Comparison of ENCODE assay signal across 7 cellular contexts in the genomic region with DNA sequence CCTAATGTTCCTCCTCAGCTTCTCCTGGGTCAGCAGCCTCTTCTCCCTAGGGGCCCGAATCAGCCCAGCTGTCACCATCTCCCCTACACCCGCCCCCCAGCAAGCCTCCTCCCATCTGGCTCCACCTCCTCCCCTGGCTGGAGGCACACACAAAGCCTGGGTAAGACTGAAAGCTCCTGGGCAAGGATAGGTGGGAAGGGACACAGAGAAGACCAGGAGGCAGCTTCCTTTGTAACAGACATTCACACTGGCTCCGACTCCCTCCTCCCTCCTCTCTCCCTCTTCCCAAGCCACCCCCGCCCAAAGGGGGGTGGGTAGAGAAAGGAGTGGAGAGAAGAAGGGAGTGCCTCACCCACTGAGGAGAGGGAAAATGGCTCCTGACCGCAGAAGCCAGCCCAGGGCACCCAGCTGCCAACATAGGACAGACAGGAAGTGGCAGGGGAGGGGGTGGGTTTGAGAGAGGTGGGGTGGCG. TPM values are rescaled to one million over a fixed set of nuclear protein-coding genes. Genes with fewer than 3 reads are reported as not detected.
DNase-seq lines count a peak whose midpoint lies in the region; ATAC-seq, FAIRE-seq and TF ChIP-seq lines count a peak whose summit lies in the region.

No MANE protein-coding gene starts in this region.

- no peaks in the 10 kb centered on the region for H3K27me3 Mint-ChIP-seq in dendritic cell treated with granulocyte-macrophage colony-stimulating factor and Interleukin-4, amounts not matched to agents 40 ng/mL and 50 ng/mL, for 4 days
- H3K27me3 Mint-ChIP-seq in naive B cell: no peaks in the 10 kb centered on the region

- H3K4me2 ChIP-seq in GM23248 (ENCODE audit: unreplicated experiment) (peak overlapping the region; percentile 84), HepG2 (ENCODE audit: low read depth, low read length) (no peak overlapping the region)

- H3K79me2 ChIP-seq in GM23248 (ENCODE audit: insufficient read depth) (peaks cover 79% of the 10 kb centered on the region), HepG2 (ENCODE audit: insufficient read depth, low read length) (peaks cover 36% of the 10 kb centered on the region)

- 9 to 14% methylated on average over 3 to 6 of the region's 6 CpGs for WGBS in GM23248 (ENCODE audit: low coverage in 1 of 2, low lambda C conversion rate in 2 of 2, missing lambda C conversion rate in 2 of 2), 2 experiments
- 92% methylated on average over 6 of the region's 6 CpGs for whole genome bisulfite sequencing in HepG2 (ENCODE audit: low lambda C conversion rate)

- peaks cover 82% of the 10 kb centered on the region for H3K36me3 Mint-ChIP-seq in dendritic cell treated with granulocyte-macrophage colony-stimulating factor and Interleukin-4, amounts not matched to agents 40 ng/mL and 50 ng/mL, for 4 days (ENCODE audit: low read depth)
- peaks cover 23 to 44% of the 10 kb centered on the region in 2 donors for H3K36me3 Mint-ChIP-seq in naive B cell

- H4K20me1 ChIP-seq in GM23248 (ENCODE audit: insufficient read depth) (no peaks in the 10 kb centered on the region), HepG2 (ENCODE audit: insufficient read depth, low read length) (peaks cover 17% of the 10 kb centered on the region)

- H3K4me3 Mint-ChIP-seq in dendritic cell treated with granulocyte-macrophage colony-stimulating factor and Interleukin-4, amounts not matched to agents 40 ng/mL and 50 ng/mL, for 4 days: peak overlapping the region; percentile 60
- peak overlapping the region in 6 of 8 donors; percentile 52 to 93 (median 82) for H3K4me3 Mint-ChIP-seq in naive B cell

- H3K9me3 ChIP-seq in GM23248 (ENCODE audit: low read depth) (no peaks in the 10 kb centered on the region), SJCRH30 (replicated peaks) (no peaks in the 10 kb centered on the region), HepG2 (ENCODE audit: low read length) (no peaks in the 10 kb centered on the region)

- H3K9me2 ChIP-seq in GM23248 (ENCODE audit: insufficient read depth): no peaks in the 10 kb centered on the region

- H2AFZ ChIP-seq in GM23248 (no peak overlapping the region; the same call in 1 of the 2 replicates), HepG2 (ENCODE audit: low read length) (no peak overlapping the region)

- H3K36me3 ChIP-seq in GM23248 (ENCODE audit: low read depth) (peaks cover 42% of the 10 kb centered on the region), SJCRH30 (peaks cover 67% of the 10 kb centered on the region), HepG2 (replicated peaks in 1 of 2; ENCODE audit: control insufficient read depth in 1 of 2, insufficient read depth in 2 of 2, low read length in 2 of 2) (peaks cover 37 to 61% of the 10 kb centered on the region in 2 experiments)

- H3K9ac ChIP-seq in GM23248 (peak overlapping the region; percentile 50), HepG2 (ENCODE audit: insufficient read depth, low read depth, low read length) (no peak overlapping the region)

- no peak for TF ChIP-seq EP300 in HepG2 (IDR thresholded peaks at IDR 0.05; ENCODE audit: low read depth in 2 of 2, low read length in 2 of 2)
- TF ChIP-seq EP300 in HepG2 (CRISPR knock-in tag; IDR thresholded peaks at IDR 0.05; ENCODE audit: borderline replicate concordance): no peak

- ATAC-seq in naive B cell (ENCODE audit: low read depth in 2 of 2) (no peak), HG03135 (IDR thresholded peaks at IDR 0.05; ENCODE audit: unreplicated experiment) (no peak), HepG2 (no peak)

- H3K27ac Mint-ChIP-seq in dendritic cell treated with granulocyte-macrophage colony-stimulating factor and Interleukin-4, amounts not matched to agents 40 ng/mL and 50 ng/mL, for 4 days: peak overlapping the region; percentile 60
- H3K27ac Mint-ChIP-seq in naive B cell: peak overlapping the region in 4 of 6 donors; percentile 56 to 93 (median 86)

- CTCF ChIA-PET in HepG2 (lab: Yijun Ruan, JAX; ENCODE audit: low intra/inter-chr PET ratio, low total read pairs): no interaction called here

- H3K27ac ChIP-seq in GM23248 (no peak overlapping the region), SJCRH30 (peak overlapping the region; percentile 22; the same call in 1 of the 2 replicates), HepG2 (ENCODE audit: extremely low read length, insufficient read depth, low read length) (no peak overlapping the region)

- H3K9me3 Mint-ChIP-seq in dendritic cell treated with granulocyte-macrophage colony-stimulating factor and Interleukin-4, amounts not matched to agents 40 ng/mL and 50 ng/mL, for 4 days: no peaks in the 10 kb centered on the region
- no peaks in the 10 kb centered on the region for H3K9me3 Mint-ChIP-seq in naive B cell

- peaks cover 43% of the 10 kb centered on the region for H3K4me1 Mint-ChIP-seq in dendritic cell treated with granulocyte-macrophage colony-stimulating factor and Interleukin-4, amounts not matched to agents 40 ng/mL and 50 ng/mL, for 4 days (ENCODE audit: low read depth)
- H3K4me1 Mint-ChIP-seq in naive B cell: peaks cover 44 to 47% (median 47%) of the 10 kb centered on the region in 3 donors

- POLR2A ChIA-PET in HepG2 (lab: Yijun Ruan, JAX): interaction anchor here (1.0 to 1.4 kb wide), 3 partner anchors 11 to 35 kb away, joined by 3 read pairs; a partner anchor contains a TSS

- H3F3A ChIP-seq in GM23248 (ENCODE audit: insufficient read depth): peaks cover 29% of the 10 kb centered on the region

- TF ChIP-seq POLR2A in HepG2 (IDR thresholded peaks at IDR 0.05; ENCODE audit: insufficient read depth in 1 of 2, low read depth in 2 of 2, low read length in 2 of 2): no peak

- TF ChIP-seq RAD21 in HepG2 (CRISPR knock-in tag; IDR thresholded peaks at IDR 0.05): no peak

- in situ Hi-C loops in GM23248 (cut with MboI) (no loop called here), HepG2 (cut with HindIII; ENCODE audit: extremely low pct_ligation_motif_present, low pct_unique_long_range_greater_than_20kb) (no loop called here)

- H3K4me1 ChIP-seq in GM23248 (ENCODE audit: insufficient read depth) (peaks cover 33% of the 10 kb centered on the region), SJCRH30 (peaks cover 33% of the 10 kb centered on the region), HepG2 (ENCODE audit: insufficient read depth, low read length) (peaks cover 39% of the 10 kb centered on the region)

- BruUV-seq in HepG2 (replicated peaks; lab: Mats Ljungman, UMichigan): no TSS peak

- FAIRE-seq in HepG2 (lab: Jason Lieb, UNC): no peak

- intact Hi-C loops in dendritic cell treated with granulocyte-macrophage colony-stimulating factor and Interleukin-4, amounts not matched to agents 40 ng/mL and 50 ng/mL, for 4 days (cut with micrococcal nuclease): no loop called here
- intact Hi-C loops in HepG2 (cut with micrococcal nuclease; ENCODE audit: unreplicated experiment): no loop called here

- H3K27me3 ChIP-seq in GM23248 (replicated peaks; ENCODE audit: insufficient read depth) (no peaks in the 10 kb centered on the region), SJCRH30 (no peaks in the 10 kb centered on the region), HepG2 (ENCODE audit: control insufficient read depth in 1 of 2, insufficient read depth in 2 of 2, low read length in 2 of 2) (no peaks in the 10 kb centered on the region; a peak in 1 of 5 replicates)

- H3K4me3 ChIP-seq in GM23248 (peak overlapping the region; percentile 91), SJCRH30 (0 out of 2 replicates have a peak overlapping the region, but pooled peaks have one; percentile 13), HepG2 (replicated peaks in 1 of 3; ENCODE audit: insufficient read depth in 1 of 3, low read depth in 2 of 3, low read length in 3 of 3) (no peak overlapping the region)

- no peak for TF ChIP-seq CTCF in HepG2 (CRISPR knock-in tag; IDR thresholded peaks at IDR 0.05)

- DNase-seq in GM23248: peak; percentile 53
- peak; percentile 87 to 88 for DNase-seq in SJCRH30
- no peak for DNase-seq in naive B cell
- no peak for DNase-seq in HepG2 (ENCODE audit: low spot score)
- DNase-seq in NK-92 treated with Interleukin-12 subunit alpha and Interleukin-12 subunit beta, amount 100 ng/mL, for 24 hours (lab: John Stamatoyannopoulos, UW): no peak

RNA-seq across cellular contexts. Expression of a gene that starts 4.0 kb away (rescaled TPM):
- 148 and 171 TPM in 2 replicates for total RNA-seq in GM23248 (2014; rRNA removed; shearing (Covaris generic))
- polyA plus RNA-seq in GM23248 (2016; fragmentation: Nextera tagmentation; extraction: Ambion mirVana) (61.5 and 72.1 TPM in 2 replicates), naive B cell (ENCODE audit: low read depth in 6 of 6) (10 to 100 TPM; 26.6 to 67.1 (median 44.5) TPM), HepG2 (2011; rRNA removed) (76.2 and 82.8 TPM in 2 replicates)
- 300 and 311 TPM in 2 replicates for total RNA-seq in SJCRH30 (2014; rRNA removed; shearing (Covaris generic))
- total RNA-seq in HepG2 (2016; rRNA removed; fragmentation: Illumina TruSeq; extraction: Trizol): 148 and 156 TPM in 2 replicates
- 15.5 and 17.3 TPM in 2 replicates for total RNA-seq in HepG2 (2016; cell fraction: cytosol; rRNA removed; fragmentation: Illumina TruSeq; extraction: Trizol; ENCODE audit: low read depth)
- total RNA-seq in HepG2 (2016; cell fraction: insoluble cytoplasmic fraction; rRNA removed; fragmentation: Illumina TruSeq; extraction: Trizol): 147 and 150 TPM in 2 replicates
- 36.3 and 39.7 TPM in 2 replicates for total RNA-seq in HepG2 (2016; cell fraction: membrane; rRNA removed; fragmentation: Illumina TruSeq; extraction: Trizol)
- 250 and 271 TPM in 2 replicates for total RNA-seq in HepG2 (2016; cell fraction: nucleus; rRNA removed; fragmentation: Illumina TruSeq; extraction: Trizol)
- 64.8 and 67.1 TPM in 2 replicates for polyA plus RNA-seq in HepG2 (2011; cell fraction: cytosol; rRNA removed)
- polyA plus RNA-seq in HepG2 (2011; cell fraction: nucleus; rRNA removed): 148 and 172 TPM in 2 replicates
- polyA plus RNA-seq in HepG2 (2012): 74.3 and 85.1 TPM in 2 replicates
- polyA plus RNA-seq in HepG2 (2016; cell fraction: cytosol; fragmentation: Illumina TruSeq; extraction: Trizol; ENCODE audit: low read depth): 8.7 and 9.0 TPM in 2 replicates
- polyA plus RNA-seq in HepG2 (2016; cell fraction: insoluble cytoplasmic fraction; fragmentation: Illumina TruSeq; extraction: Trizol; ENCODE audit: low read depth): 121 and 138 TPM in 2 replicates
- 17.5 and 22.9 TPM in 2 replicates for polyA plus RNA-seq in HepG2 (2016; cell fraction: membrane; fragmentation: Illumina TruSeq; extraction: Trizol; ENCODE audit: low read depth)
- polyA plus RNA-seq in HepG2 (2016; cell fraction: nucleus; fragmentation: Illumina TruSeq; extraction: Trizol; ENCODE audit: insufficient read depth, low read depth): 343 and 358 TPM in 2 replicates
- 130 and 210 TPM in 2 replicates for polyA minus RNA-seq in HepG2 (2011; rRNA and poly(A)+ RNA removed; ENCODE audit: low replicate concordance)
- polyA minus RNA-seq in HepG2 (2011; cell fraction: cytosol; rRNA and poly(A)+ RNA removed): 76.1 and 89.0 TPM in 2 replicates
- polyA minus RNA-seq in HepG2 (2011; cell fraction: nucleus; rRNA and poly(A)+ RNA removed): 87.0 and 130 TPM in 2 replicates

RNA-seq across cellular contexts. Expression of a gene that starts 32.6 kb away (rescaled TPM):
- not detected in 2 replicates for total RNA-seq in GM23248 (2014; rRNA removed; shearing (Covaris generic))
- not detected in 2 replicates for polyA plus RNA-seq in GM23248 (2016; fragmentation: Nextera tagmentation; extraction: Ambion mirVana)
- total RNA-seq in SJCRH30 (2014; rRNA removed; shearing (Covaris generic)): not detected in 2 replicates
- 10 to 100 TPM; 25.2 to 69.9 (median 40.1) TPM for polyA plus RNA-seq in naive B cell (ENCODE audit: low read depth in 6 of 6)
- total RNA-seq in HepG2 (2016; rRNA removed; fragmentation: Illumina TruSeq; extraction: Trizol): 0.07 and 0.09 TPM in 2 replicates
- total RNA-seq in HepG2 (2016; cell fraction: cytosol; rRNA removed; fragmentation: Illumina TruSeq; extraction: Trizol; ENCODE audit: low read depth): not detected in 2 replicates
- total RNA-seq in HepG2 (2016; cell fraction: insoluble cytoplasmic fraction; rRNA removed; fragmentation: Illumina TruSeq; extraction: Trizol): 0.06 and 0.09 TPM in 2 replicates
- total RNA-seq in HepG2 (2016; cell fraction: membrane; rRNA removed; fragmentation: Illumina TruSeq; extraction: Trizol): 0.09 TPM in 1 of 2 replicates, not detected in the other
- not detected in 2 replicates for total RNA-seq in HepG2 (2016; cell fraction: nucleus; rRNA removed; fragmentation: Illumina TruSeq; extraction: Trizol)
- polyA plus RNA-seq in HepG2 (2011; rRNA removed): 0.17 and 0.32 TPM in 2 replicates
- 0.19 and 0.32 TPM in 2 replicates for polyA plus RNA-seq in HepG2 (2011; cell fraction: cytosol; rRNA removed)
- 0.36 and 0.40 TPM in 2 replicates for polyA plus RNA-seq in HepG2 (2011; cell fraction: nucleus; rRNA removed)
- polyA plus RNA-seq in HepG2 (2012): 0.17 and 0.32 TPM in 2 replicates
- polyA plus RNA-seq in HepG2 (2016; cell fraction: cytosol; fragmentation: Illumina TruSeq; extraction: Trizol; ENCODE audit: low read depth): 0.05 TPM in 1 of 2 replicates, not detected in the other
- not detected in 2 replicates for polyA plus RNA-seq in HepG2 (2016; cell fraction: insoluble cytoplasmic fraction; fragmentation: Illumina TruSeq; extraction: Trizol; ENCODE audit: low read depth)
- polyA plus RNA-seq in HepG2 (2016; cell fraction: membrane; fragmentation: Illumina TruSeq; extraction: Trizol; ENCODE audit: low read depth): not detected in 2 replicates
- polyA plus RNA-seq in HepG2 (2016; cell fraction: nucleus; fragmentation: Illumina TruSeq; extraction: Trizol; ENCODE audit: insufficient read depth, low read depth): 0.22 TPM in 1 of 2 replicates, not detected in the other
- polyA minus RNA-seq in HepG2 (2011; rRNA and poly(A)+ RNA removed; ENCODE audit: low replicate concordance): 0.98 and 5.8 TPM in 2 replicates
- polyA minus RNA-seq in HepG2 (2011; cell fraction: cytosol; rRNA and poly(A)+ RNA removed): 0.69 and 0.88 TPM in 2 replicates
- polyA minus RNA-seq in HepG2 (2011; cell fraction: nucleus; rRNA and poly(A)+ RNA removed): 0.37 TPM in 1 of 2 replicates, not detected in the other

RNA-seq across cellular contexts. Expression of a gene that starts 35.0 kb away (rescaled TPM):
- 44.3 TPM in 2 replicates for total RNA-seq in GM23248 (2014; rRNA removed; shearing (Covaris generic))
- polyA plus RNA-seq in GM23248 (2016; fragmentation: Nextera tagmentation; extraction: Ambion mirVana) (27.0 and 31.8 TPM in 2 replicates), naive B cell (ENCODE audit: low read depth in 6 of 6) (10 to 100 TPM; 11.7 to 27.6 (median 17.5) TPM), HepG2 (2011; rRNA removed) (47.3 and 52.9 TPM in 2 replicates)
- total RNA-seq in SJCRH30 (2014; rRNA removed; shearing (Covaris generic)): 63.8 and 67.7 TPM in 2 replicates
- 50.0 and 56.7 TPM in 2 replicates for total RNA-seq in HepG2 (2016; rRNA removed; fragmentation: Illumina TruSeq; extraction: Trizol)
- total RNA-seq in HepG2 (2016; cell fraction: cytosol; rRNA removed; fragmentation: Illumina TruSeq; extraction: Trizol; ENCODE audit: low read depth): 12.9 and 15.9 TPM in 2 replicates
- total RNA-seq in HepG2 (2016; cell fraction: insoluble cytoplasmic fraction; rRNA removed; fragmentation: Illumina TruSeq; extraction: Trizol): 47.8 and 60.1 TPM in 2 replicates
- 14.5 and 16.3 TPM in 2 replicates for total RNA-seq in HepG2 (2016; cell fraction: membrane; rRNA removed; fragmentation: Illumina TruSeq; extraction: Trizol)
- total RNA-seq in HepG2 (2016; cell fraction: nucleus; rRNA removed; fragmentation: Illumina TruSeq; extraction: Trizol): 58.7 and 75.9 TPM in 2 replicates
- 23.1 and 25.0 TPM in 2 replicates for polyA plus RNA-seq in HepG2 (2011; cell fraction: cytosol; rRNA removed)
- polyA plus RNA-seq in HepG2 (2011; cell fraction: nucleus; rRNA removed): 189 and 191 TPM in 2 replicates
- 39.3 and 51.1 TPM in 2 replicates for polyA plus RNA-seq in HepG2 (2012)
- polyA plus RNA-seq in HepG2 (2016; cell fraction: cytosol; fragmentation: Illumina TruSeq; extraction: Trizol; ENCODE audit: low read depth): 5.0 and 5.2 TPM in 2 replicates
- polyA plus RNA-seq in HepG2 (2016; cell fraction: insoluble cytoplasmic fraction; fragmentation: Illumina TruSeq; extraction: Trizol; ENCODE audit: low read depth): 58.8 and 61.3 TPM in 2 replicates
- 8.6 and 9.0 TPM in 2 replicates for polyA plus RNA-seq in HepG2 (2016; cell fraction: membrane; fragmentation: Illumina TruSeq; extraction: Trizol; ENCODE audit: low read depth)
- polyA plus RNA-seq in HepG2 (2016; cell fraction: nucleus; fragmentation: Illumina TruSeq; extraction: Trizol; ENCODE audit: insufficient read depth, low read depth): 230 and 250 TPM in 2 replicates
- 70.3 and 126 TPM in 2 replicates for polyA minus RNA-seq in HepG2 (2011; rRNA and poly(A)+ RNA removed; ENCODE audit: low replicate concordance)
- 17.4 and 20.0 TPM in 2 replicates for polyA minus RNA-seq in HepG2 (2011; cell fraction: cytosol; rRNA and poly(A)+ RNA removed)
- 63.5 and 67.9 TPM in 2 replicates for polyA minus RNA-seq in HepG2 (2011; cell fraction: nucleus; rRNA and poly(A)+ RNA removed)

RNA-seq across cellular contexts. Expression of a gene that starts 44.1 kb away (rescaled TPM):
- total RNA-seq in GM23248 (2014; rRNA removed; shearing (Covaris generic)): not detected in 2 replicates
- not detected in 2 replicates for polyA plus RNA-seq in GM23248 (2016; fragmentation: Nextera tagmentation; extraction: Ambion mirVana)
- total RNA-seq in SJCRH30 (2014; rRNA removed; shearing (Covaris generic)): 0.28 TPM in 1 of 2 replicates, not detected in the other
- polyA plus RNA-seq in naive B cell (ENCODE audit: low read depth in 6 of 6): 10 to 100 TPM in 1 of 6 donors, 1 to 10 TPM in 5; 3.8 to 11.0 (median 8.9) TPM
- total RNA-seq in HepG2 (2016; rRNA removed; fragmentation: Illumina TruSeq; extraction: Trizol): not detected in 2 replicates
- 0.61 TPM in 1 of 2 replicates, not detected in the other for total RNA-seq in HepG2 (2016; cell fraction: cytosol; rRNA removed; fragmentation: Illumina TruSeq; extraction: Trizol; ENCODE audit: low read depth)
- 0.11 TPM in 1 of 2 replicates, not detected in the other for total RNA-seq in HepG2 (2016; cell fraction: insoluble cytoplasmic fraction; rRNA removed; fragmentation: Illumina TruSeq; extraction: Trizol)
- not detected in 2 replicates for total RNA-seq in HepG2 (2016; cell fraction: membrane; rRNA removed; fragmentation: Illumina TruSeq; extraction: Trizol)
- 0.43 TPM in 1 of 2 replicates, not detected in the other for total RNA-seq in HepG2 (2016; cell fraction: nucleus; rRNA removed; fragmentation: Illumina TruSeq; extraction: Trizol)
- 0.37 and 0.46 TPM in 2 replicates for polyA plus RNA-seq in HepG2 (2011; rRNA removed)
- polyA plus RNA-seq in HepG2 (2011; cell fraction: cytosol; rRNA removed): 0.17 and 0.28 TPM in 2 replicates
- polyA plus RNA-seq in HepG2 (2011; cell fraction: nucleus; rRNA removed): 2.4 and 3.2 TPM in 2 replicates
- 0.19 and 0.63 TPM in 2 replicates for polyA plus RNA-seq in HepG2 (2012)
- not detected in 2 replicates for polyA plus RNA-seq in HepG2 (2016; cell fraction: cytosol; fragmentation: Illumina TruSeq; extraction: Trizol; ENCODE audit: low read depth)
- polyA plus RNA-seq in HepG2 (2016; cell fraction: insoluble cytoplasmic fraction; fragmentation: Illumina TruSeq; extraction: Trizol; ENCODE audit: low read depth): not detected in 2 replicates
- polyA plus RNA-seq in HepG2 (2016; cell fraction: membrane; fragmentation: Illumina TruSeq; extraction: Trizol; ENCODE audit: low read depth): not detected in 2 replicates
- polyA plus RNA-seq in HepG2 (2016; cell fraction: nucleus; fragmentation: Illumina TruSeq; extraction: Trizol; ENCODE audit: insufficient read depth, low read depth): not detected in 2 replicates
- polyA minus RNA-seq in HepG2 (2011; rRNA and poly(A)+ RNA removed; ENCODE audit: low replicate concordance): 1.1 and 2.1 TPM in 2 replicates
- polyA minus RNA-seq in HepG2 (2011; cell fraction: cytosol; rRNA and poly(A)+ RNA removed): not detected in 2 replicates
- 0.99 and 1.0 TPM in 2 replicates for polyA minus RNA-seq in HepG2 (2011; cell fraction: nucleus; rRNA and poly(A)+ RNA removed)

RNA-seq across cellular contexts. Expression of a gene that starts 47.3 kb away (rescaled TPM):
- total RNA-seq in GM23248 (2014; rRNA removed; shearing (Covaris generic)): 18.0 and 19.7 TPM in 2 replicates
- polyA plus RNA-seq in GM23248 (2016; fragmentation: Nextera tagmentation; extraction: Ambion mirVana) (14.5 and 19.2 TPM in 2 replicates), naive B cell (ENCODE audit: low read depth in 6 of 6) (10 to 100 TPM in 1 of 6 donors, 1 to 10 TPM in 5; 4.6 to 15.3 (median 6.3) TPM), HepG2 (2011; rRNA removed) (14.6 and 18.3 TPM in 2 replicates)
- 10.3 and 13.8 TPM in 2 replicates for total RNA-seq in SJCRH30 (2014; rRNA removed; shearing (Covaris generic))
- total RNA-seq in HepG2 (2016; rRNA removed; fragmentation: Illumina TruSeq; extraction: Trizol): 7.0 and 12.8 TPM in 2 replicates
- total RNA-seq in HepG2 (2016; cell fraction: cytosol; rRNA removed; fragmentation: Illumina TruSeq; extraction: Trizol; ENCODE audit: low read depth): 2.3 and 2.6 TPM in 2 replicates
- total RNA-seq in HepG2 (2016; cell fraction: insoluble cytoplasmic fraction; rRNA removed; fragmentation: Illumina TruSeq; extraction: Trizol): 6.1 and 12.5 TPM in 2 replicates
- total RNA-seq in HepG2 (2016; cell fraction: membrane; rRNA removed; fragmentation: Illumina TruSeq; extraction: Trizol): 4.1 and 5.9 TPM in 2 replicates
- total RNA-seq in HepG2 (2016; cell fraction: nucleus; rRNA removed; fragmentation: Illumina TruSeq; extraction: Trizol): 13.7 and 16.1 TPM in 2 replicates
- 7.8 and 9.6 TPM in 2 replicates for polyA plus RNA-seq in HepG2 (2011; cell fraction: cytosol; rRNA removed)
- polyA plus RNA-seq in HepG2 (2011; cell fraction: nucleus; rRNA removed): 132 TPM in 2 replicates
- polyA plus RNA-seq in HepG2 (2012): 8.0 and 11.7 TPM in 2 replicates
- 1.9 TPM in 2 replicates for polyA plus RNA-seq in HepG2 (2016; cell fraction: cytosol; fragmentation: Illumina TruSeq; extraction: Trizol; ENCODE audit: low read depth)
- polyA plus RNA-seq in HepG2 (2016; cell fraction: insoluble cytoplasmic fraction; fragmentation: Illumina TruSeq; extraction: Trizol; ENCODE audit: low read depth): 6.6 and 8.2 TPM in 2 replicates
- polyA plus RNA-seq in HepG2 (2016; cell fraction: membrane; fragmentation: Illumina TruSeq; extraction: Trizol; ENCODE audit: low read depth): 3.2 and 3.5 TPM in 2 replicates
- polyA plus RNA-seq in HepG2 (2016; cell fraction: nucleus; fragmentation: Illumina TruSeq; extraction: Trizol; ENCODE audit: insufficient read depth, low read depth): 54.2 and 55.8 TPM in 2 replicates
- polyA minus RNA-seq in HepG2 (2011; rRNA and poly(A)+ RNA removed; ENCODE audit: low replicate concordance): 0.61 and 11.8 TPM in 2 replicates
- 2.9 and 3.4 TPM in 2 replicates for polyA minus RNA-seq in HepG2 (2011; cell fraction: cytosol; rRNA and poly(A)+ RNA removed)
- 12.5 and 14.4 TPM in 2 replicates for polyA minus RNA-seq in HepG2 (2011; cell fraction: nucleus; rRNA and poly(A)+ RNA removed)

Comparison
In these comparisons a context has a peak if more than half of its experiments do, and no peak if none do; other contexts are left out.
1. DNase-seq: peak in GM23248 (single experiment) and SJCRH30 (2 of 2); none in naive B cell (single experiment), HepG2 (single experiment) and NK-92 treated with Interleukin-12 subunit alpha and Interleukin-12 subunit beta, amount 100 ng/mL, for 24 hours (single experiment).
2. H3K4me3 ChIP-seq: peak in GM23248 (single experiment) and SJCRH30 (single experiment); none in HepG2 (0 of 3).